26 cellular contexts compared by ENCODE assay signal in genomic region chr11:48114740-48115139, GRCh38.
"Had no signal": no experiment of that assay in that cellular context is flagged by ENCODE, and none has a peak within 500 bp of the region (broad histone marks: within the 10 kb centered on the region; RNA-seq: fewer than 3 reads in every experiment).

No MANE protein-coding gene starts in this region.

- H3K27me3 Mint-ChIP-seq: activated B cell treated with CpG ODN at 0.5 μM for 24 hours; activated CD4-positive, alpha-beta T cell treated with anti-CD3 and anti-CD28 coated beads, Interleukin-2, amount 10 ng/mL, durations not matched to agents 24 days and 14 days; activated naive CD4-positive, alpha-beta T cell treated with anti-CD3 and anti-CD28 coated beads, Interleukin-2, amount 50 U/mL, for 24 hours; T-cell had no signal

- H3K4me3 Mint-ChIP-seq: activated B cell treated with CpG ODN at 0.5 μM for 24 hours; activated CD4-positive, alpha-beta T cell treated with anti-CD3 and anti-CD28 coated beads, Interleukin-2, amount 10 ng/mL, durations not matched to agents 24 days and 14 days; activated naive CD4-positive, alpha-beta T cell treated with anti-CD3 and anti-CD28 coated beads, Interleukin-2, amount 50 U/mL, for 24 hours; T-cell had no signal

- DNase-seq: activated B cell treated with CpG ODN at 0.5 μM for 24 hours; activated CD4-positive, alpha-beta T cell treated with anti-CD3 and anti-CD28 coated beads for 1 hour; activated CD4-positive, alpha-beta T cell treated with anti-CD3 and anti-CD28 coated beads, Interleukin-2, amount 10 ng/mL, durations not matched to agents 24 days and 14 days; activated CD4-positive, alpha-beta T cell treated with anti-CD3 and anti-CD28 coated beads, Interleukin-2, amount 50 U/mL, for 48 hours; activated gamma-delta T cell treated with Interleukin-2 at 50 U/mL for 16 hours; activated T-cell treated with anti-CD3 and anti-CD28 coated beads, Interleukin-2, amount 50 U/mL, for 48 hours; amniotic stem cell; body of pancreas; central memory CD4-positive, alpha-beta T cell; NCI-H1048; NCI-H146; NCI-H187 treated with DMSO at 0.1 percent for 48 hours; NCI-H2081 treated with DMSO at 0.1 percent for 48 hours; NCI-H510A treated with DMSO at 0.1 percent for 48 hours; NCI-H69; NK-92 treated with Interleukin-12 subunit alpha and Interleukin-12 subunit beta, amount 100 ng/mL, for 24 hours; PC-3; SHP77; T-cell; T-helper 2 cell; T1000 had no signal

- FAIRE-seq: bronchial epithelial cell, RCC 7860, TTC549 had no signal

- H3K27ac Mint-ChIP-seq: activated B cell treated with CpG ODN at 0.5 μM for 24 hours; activated CD4-positive, alpha-beta T cell treated with anti-CD3 and anti-CD28 coated beads, Interleukin-2, amount 10 ng/mL, durations not matched to agents 24 days and 14 days; activated naive CD4-positive, alpha-beta T cell treated with anti-CD3 and anti-CD28 coated beads, Interleukin-2, amount 50 U/mL, for 24 hours; activated T-helper 2 cell treated with anti-CD3 and anti-CD28 coated beads, Interferon-gamma antibody, Interleukin-2, Interleukin-4, amounts not matched to agents 10 μg/mL and 5 μg/mL and 100 μg/mL, durations not matched to agents 14 hours and 24 hours and 36 hours had no signal
